17 cellular contexts compared by ENCODE assay signal in genomic region chr9:26745111-26745510, GRCh38.
DNase-seq lines count a peak whose midpoint lies in the region; ATAC-seq, FAIRE-seq and TF ChIP-seq lines count a peak whose summit lies in the region.
"Had no signal": no experiment of that assay in that cellular context is flagged by ENCODE, and none has a peak within 500 bp of the region (broad histone marks: within the 10 kb centered on the region; RNA-seq: fewer than 3 reads in every experiment).

No MANE protein-coding gene starts in this region.

- in situ Hi-C loops in K562 (cut with MboI), result loop anchor here (10.0 kb wide), 2 partner anchors 110 to 230 kb away; no protein-coding TSS in a partner anchor

- no peaks in the 10 kb centered on the region for H4K20me1 ChIP-seq in K562 (replicated peaks; ENCODE audit: control insufficient read depth, insufficient read depth, low read length)

- H3K27me3 ChIP-seq in HUES6 (ENCODE audit: control insufficient read depth, insufficient read depth, low read length) (no peaks in the 10 kb centered on the region), K562 (ENCODE audit: control insufficient read depth in 2 of 2, insufficient read depth in 2 of 2, low read length in 2 of 2) (no peaks in the 10 kb centered on the region)

- WGBS in K562 (ENCODE audit: insufficient coverage, low coverage, missing lambda C conversion rate), result 26% methylated on average over 2 of the region's 4 CpGs

- POLR2A ChIA-PET in K562 (lab: Yijun Ruan, JAX), result no interaction called here

- no peak overlapping the region for H3K4me2 ChIP-seq in K562 (ENCODE audit: insufficient read depth, low read length)

- CTCF ChIA-PET in K562 (lab: Yijun Ruan, JAX; ENCODE audit: low intra/inter-chr PET ratio), result interaction anchor here (0.6 to 1.8 kb wide), 3 partner anchors 111 to 229 kb away, joined by 3 to 11 read pairs (median 5); no protein-coding TSS in a partner anchor

- no peak overlapping the region for H2AFZ ChIP-seq in K562 (ENCODE audit: low read depth, low read length)

- ATAC-seq in K562, result no peak
- ATAC-seq: A549 had no signal

- FAIRE-seq in K562 (lab: Jason Lieb, UNC) (no peak), GM19239 (lab: Jason Lieb, UNC) (no peak)
- FAIRE-seq: A549, GM12891, GM18507 had no signal

- TF ChIP-seq RAD21 in K562 (CRISPR knock-in tag; conservative IDR thresholded peaks at IDR 0.05 in 1 of 2, IDR thresholded peaks at IDR 0.05 in 1 of 2), result no peak

- H3K9ac ChIP-seq in HUES6 (ENCODE audit: low read length) (no peak overlapping the region), K562 (ENCODE audit: insufficient read depth in 1 of 2, low read depth in 2 of 2, low read length in 2 of 2) (no peak overlapping the region)
- H3K9ac ChIP-seq: KMS-11 had no signal

- H3K9me3 ChIP-seq in HUES6 (ENCODE audit: control insufficient read depth, insufficient read depth, low read depth, low read length) (peaks cover 11% of the 10 kb centered on the region; the same call in 1 of the 2 replicates), K562 (replicated peaks; ENCODE audit: control insufficient read depth, insufficient read depth, low read depth, low read length) (no peaks in the 10 kb centered on the region)
- H3K9me3 ChIP-seq: A549, HAP-1 had no signal

- peak; percentile 20 for DNase-seq in DMS53 (lab: John Stamatoyannopoulos, UW)
- no peak for DNase-seq in DMS53 treated with DMSO at 0.1 percent for 48 hours (lab: John Stamatoyannopoulos, UW; ENCODE audit: unreplicated experiment)
- DNase-seq in K562 (ENCODE audit: extremely low read depth in 1 of 4, low spot score in 3 of 4), result no peak
- DNase-seq in GM19239 (ENCODE audit: insufficient read length, low spot score), result no peak
- no peak for DNase-seq in foreskin fibroblast
- no peak for DNase-seq in NCI-H1694 treated with DMSO at 0.1 percent for 48 hours (lab: John Stamatoyannopoulos, UW)
- DNase-seq: CD4-positive, alpha-beta T cell; DND-41; GOT3 had no signal

- H3K4me1 ChIP-seq in HUES6 (ENCODE audit: control insufficient read depth, insufficient read depth, low read length), result peaks cover 60% of the 10 kb centered on the region
- no peaks in the 10 kb centered on the region; a peak in 1 of 5 replicates for H3K4me1 ChIP-seq in K562 (replicated peaks in 1 of 2; ENCODE audit: control insufficient read depth in 2 of 2, insufficient read depth in 2 of 2, low read length in 2 of 2)

- TF ChIP-seq EP300 in K562 (IDR thresholded peaks at IDR 0.05; ENCODE audit: low read length), result no peak

- H3K36me3 ChIP-seq in HUES6 (ENCODE audit: control insufficient read depth, insufficient read depth, low read length) (no peaks in the 10 kb centered on the region), K562 (ENCODE audit: control insufficient read depth, insufficient read depth, low read length) (no peaks in the 10 kb centered on the region)
- H3K36me3 ChIP-seq: HAP-1 had no signal

- no peaks in the 10 kb centered on the region for H3K9me1 ChIP-seq in K562 (ENCODE audit: control insufficient read depth, insufficient read depth, low read length)

- TF ChIP-seq CTCF in K562 (IDR thresholded peaks at IDR 0.05 in 2 of 3, conservative IDR thresholded peaks at IDR 0.05 in 1 of 3; ENCODE audit: insufficient read depth in 2 of 3, low read depth in 1 of 3, low read length in 3 of 3) (no peak), foreskin fibroblast (IDR thresholded peaks at IDR 0.05; ENCODE audit: low read depth, low read length) (no peak)

- H3K79me2 ChIP-seq in K562 (ENCODE audit: control insufficient read depth, insufficient read depth, low read length), result no peaks in the 10 kb centered on the region

- no peak for TF ChIP-seq POLR2A in K562 (conservative IDR thresholded peaks at IDR 0.05)

- BruUV-seq in K562 (replicated peaks; lab: Mats Ljungman, UMichigan), result no TSS peak

- H3K27ac ChIP-seq in HUES6 (ENCODE audit: low read depth, low read length) (peak overlapping the region; percentile 92), K562 (ENCODE audit: extremely low read depth, low read depth, low read length) (no peak overlapping the region)
- H3K27ac ChIP-seq: 22Rv1, A549, C4-2B, KMS-11 had no signal

- intact Hi-C loops in K562 (cut with micrococcal nuclease), result loop anchor here (5.0 kb wide), 1 partner anchor 112 kb away; no protein-coding TSS in a partner anchor

- no peak overlapping the region for H3K4me3 ChIP-seq in HUES6 (ENCODE audit: low read depth, low read length)
- H3K4me3 ChIP-seq in K562, result no peak overlapping the region
- no peak overlapping the region for H3K4me3 ChIP-seq in foreskin fibroblast (ENCODE audit: low read depth in 1 of 2, low read length in 2 of 2)
- H3K4me3 ChIP-seq: A549, HAP-1 had no signal

TF ChIP-seq in K562, 482 proteins besides CTCF, POLR2A, EP300 and RAD21:
- no peak for TF ChIP-seq HEY1 (CRISPR knock-in tag; IDR thresholded peaks at IDR 0.05; ENCODE audit: borderline replicate concordance)
- no peak for TF ChIP-seq MCM5 (IDR thresholded peaks at IDR 0.05; ENCODE audit: low read depth)
- peak; percentile 28; the same call in 1 of the 2 replicates for TF ChIP-seq PTTG1 (tag; IDR thresholded peaks at IDR 0.05; ENCODE audit: low read depth)
- TF ChIP-seq DDX20 (tag; IDR thresholded peaks at IDR 0.05; ENCODE audit: low read depth), result 0 out of 2 replicates have a peak, but pooled peaks have one; percentile 25
